ENCODE assay signal across 26 cellular contexts in the genomic region with DNA sequence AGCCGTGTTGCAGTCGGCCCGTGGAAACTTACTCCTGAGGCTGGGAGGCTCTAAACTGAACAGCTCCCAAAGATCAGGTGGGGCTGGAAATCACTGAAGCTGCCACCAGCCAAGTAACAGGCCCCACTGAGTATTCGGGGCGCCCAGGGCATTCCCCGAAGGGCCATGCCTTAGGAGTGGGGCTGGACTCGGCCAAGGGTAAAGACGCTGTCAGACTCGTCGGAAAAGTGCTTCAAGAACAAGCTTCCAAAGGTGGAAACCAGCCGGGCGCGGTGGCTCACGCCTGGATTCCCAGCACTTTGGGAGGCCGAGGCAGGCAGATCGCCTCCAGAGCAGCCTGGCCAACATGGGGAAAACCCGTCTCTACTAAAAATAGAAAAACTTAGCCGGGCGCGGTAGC.
"Had no signal": no experiment of that assay in that cellular context is flagged by ENCODE, and none has a peak within 500 bp of the region (broad histone marks: within the 10 kb centered on the region; RNA-seq: fewer than 3 reads in every experiment).

No MANE protein-coding gene starts in this region.

- H3K9me3 ChIP-seq: left lung, pancreas, prostate gland, sigmoid colon, testis, thyroid gland, upper lobe of left lung, vagina had no signal

- H3K27me3 ChIP-seq: left lung, pancreas, sigmoid colon, spleen, stomach, testis, thyroid gland, transverse colon, upper lobe of left lung, vagina had no signal

- H3K27ac ChIP-seq: left lung, lower lobe of right lung, pancreas, prostate gland, sigmoid colon, spleen, stomach, testis, thyroid gland, transverse colon, upper lobe of left lung, vagina had no signal

- H3K4me1 ChIP-seq: left lung, lower lobe of right lung, pancreas, prostate gland, sigmoid colon, spleen, stomach, thyroid gland, transverse colon, upper lobe of left lung, vagina had no signal

- DNase-seq: hypothalamus; immature natural killer cell; kidney; left colon; lower lobe of right lung; mammary epithelial cell; mesenchymal stem cell; naive thymus-derived CD8-positive, alpha-beta T cell; nucleus accumbens; retina; sigmoid colon; small intestine; spleen; stimulated activated CD4-positive, alpha-beta T cell treated with anti-CD3 and anti-CD28 coated beads, Interleukin-4, amount 100 ng/mL, for 24 hours; stimulated activated naive CD8-positive, alpha-beta T cell treated with anti-CD3 and anti-CD28 coated beads, Interleukin-15, Interleukin-2, amounts not matched to agents 100 U/mL and 50 U/mL, for 24 hours; stomach; testis; thyroid gland; transverse colon; upper lobe of left lung had no signal

- ATAC-seq: left colon; left lung; naive thymus-derived CD8-positive, alpha-beta T cell; pancreas; right cardiac atrium; stimulated activated naive CD8-positive, alpha-beta T cell treated with anti-CD3 and anti-CD28 coated beads, Interleukin-15, Interleukin-2, amounts not matched to agents 100 U/mL and 50 U/mL, for 24 hours had no signal

- H3K4me3 ChIP-seq: left lung, lower lobe of right lung, pancreas, prostate gland, sigmoid colon, spleen, stomach, thyroid gland, transverse colon, upper lobe of left lung, vagina had no signal

- FAIRE-seq: islet of Langerhans, kidney, pancreas, small intestine had no signal
